ENCODE assay signal across 7 cellular contexts in genomic region chr9:70204743-70205142, GRCh38. TPM values are rescaled to one million over a fixed set of nuclear protein-coding genes. Genes with fewer than 3 reads are reported as not detected.
DNase-seq lines count a peak whose midpoint lies in the region; ATAC-seq, FAIRE-seq and TF ChIP-seq lines count a peak whose summit lies in the region.
"Not testable (repeated sequence)": the region's sequence is repeated elsewhere in the genome, so short reads cannot be mapped to it uniquely, and the experiment has no call there.

No MANE protein-coding gene starts in this region.

- not testable (repeated sequence) for TF ChIP-seq EP300 in K562 (IDR thresholded peaks at IDR 0.05; ENCODE audit: low read length)

- H3K9me3 ChIP-seq in HUES6 (ENCODE audit: control insufficient read depth, insufficient read depth, low read depth, low read length); K562 (replicated peaks; ENCODE audit: control insufficient read depth, insufficient read depth, low read depth, low read length); iPS-15b (ENCODE audit: control insufficient read depth, insufficient read depth, low read length): not testable (repeated sequence)

- H3K27ac Mint-ChIP-seq in osteocyte (ENCODE audit: unreplicated experiment) = peak overlapping the region; percentile 10

- H3K27me3 Mint-ChIP-seq in osteocyte (ENCODE audit: unreplicated experiment) = not testable (repeated sequence)

- intact Hi-C loops in K562 (cut with micrococcal nuclease) = not testable (repeated sequence)

- H3K27me3 ChIP-seq in HUES6 (ENCODE audit: control insufficient read depth, insufficient read depth, low read length); K562 (ENCODE audit: control insufficient read depth in 2 of 2, insufficient read depth in 2 of 2, low read length in 2 of 2); iPS-15b (ENCODE audit: control insufficient read depth, insufficient read depth, low read length): not testable (repeated sequence)

- H3K9me1 ChIP-seq in K562 (ENCODE audit: control insufficient read depth, insufficient read depth, low read length) = not testable (repeated sequence)

- not testable (repeated sequence) for BruUV-seq in K562 (replicated peaks; lab: Mats Ljungman, UMichigan)

- POLR2A ChIA-PET in K562 (lab: Yijun Ruan, JAX) = not testable (repeated sequence)

- FAIRE-seq in K562 (lab: Jason Lieb, UNC) = not testable (repeated sequence)

- not testable (repeated sequence) for H3K27ac ChIP-seq in HUES6 (ENCODE audit: low read depth, low read length); K562 (ENCODE audit: extremely low read depth, low read depth, low read length)

- H3K4me1 Mint-ChIP-seq in osteocyte (ENCODE audit: unreplicated experiment) = not testable (repeated sequence)

- peak overlapping the region; percentile 45 for H3K4me3 Mint-ChIP-seq in osteocyte (ENCODE audit: unreplicated experiment)

- peak overlapping the region; percentile 37; the same call in 1 of the 2 replicates for H3K4me2 ChIP-seq in K562 (ENCODE audit: insufficient read depth, low read length)

- H3K9ac ChIP-seq in HUES6 (ENCODE audit: low read length) = peak overlapping the region; percentile 78
- H3K9ac ChIP-seq in K562 (ENCODE audit: insufficient read depth in 1 of 2, low read depth in 2 of 2, low read length in 2 of 2); iPS-15b (ENCODE audit: low read depth, low read length): not testable (repeated sequence)

- peaks cover 14% of the 10 kb centered on the region for H3K36me3 Mint-ChIP-seq in osteocyte (ENCODE audit: unreplicated experiment)

- not testable (repeated sequence) for H3K4me1 ChIP-seq in HUES6 (ENCODE audit: control insufficient read depth, insufficient read depth, low read length); K562 (replicated peaks in 1 of 2; ENCODE audit: control insufficient read depth in 2 of 2, insufficient read depth in 2 of 2, low read length in 2 of 2); iPS-15b (ENCODE audit: control insufficient read depth, insufficient read depth, low read length)

- not testable (repeated sequence) for TF ChIP-seq CTCF in K562 (IDR thresholded peaks at IDR 0.05 in 2 of 3, conservative IDR thresholded peaks at IDR 0.05 in 1 of 3; ENCODE audit: insufficient read depth in 2 of 3, low read depth in 1 of 3, low read length in 3 of 3); epithelial cell of esophagus (IDR thresholded peaks at IDR 0.05; ENCODE audit: insufficient read depth, low read depth, low read length, missing control alignments); osteocyte (IDR thresholded peaks at IDR 0.05)

- not testable (repeated sequence) for H3K36me3 ChIP-seq in HUES6 (ENCODE audit: control insufficient read depth, insufficient read depth, low read length); K562 (ENCODE audit: control insufficient read depth, insufficient read depth, low read length); iPS-15b (ENCODE audit: control insufficient read depth, insufficient read depth, low read length)

- H3K79me2 ChIP-seq in K562 (ENCODE audit: control insufficient read depth, insufficient read depth, low read length) = not testable (repeated sequence)

- not testable (repeated sequence) for H4K20me1 ChIP-seq in K562 (replicated peaks; ENCODE audit: control insufficient read depth, insufficient read depth, low read length)

- ATAC-seq in K562 = not testable (repeated sequence)

- CTCF ChIA-PET in K562 (lab: Yijun Ruan, JAX; ENCODE audit: low intra/inter-chr PET ratio) = not testable (repeated sequence)

- DNase-seq in ELF-1 (ENCODE audit: low read depth, low spot score) (peak; percentile 22), NCI-H526 (lab: John Stamatoyannopoulos, UW) (peak; percentile 16 to 55), epithelial cell of esophagus (ENCODE audit: low read depth) (peak; percentile 46)
- DNase-seq in K562 (ENCODE audit: extremely low read depth in 1 of 4, low spot score in 3 of 4); osteocyte (ENCODE audit: extremely low spot score, unreplicated experiment): not testable (repeated sequence)

- H3K4me3 ChIP-seq in HUES6 (ENCODE audit: low read depth, low read length) = peak overlapping the region; percentile 60
- H3K4me3 ChIP-seq in K562 = not testable (repeated sequence)
- peak overlapping the region; percentile 34 for H3K4me3 ChIP-seq in epithelial cell of esophagus (ENCODE audit: low read length)
- peak overlapping the region; percentile 26 for H3K4me3 ChIP-seq in iPS-15b (ENCODE audit: low read depth, low read length)

- peak overlapping the region; percentile 51; the same call in 1 of the 2 replicates for H2AFZ ChIP-seq in K562 (ENCODE audit: low read depth, low read length)

- not testable (repeated sequence) for TF ChIP-seq RAD21 in K562 (CRISPR knock-in tag; conservative IDR thresholded peaks at IDR 0.05 in 1 of 2, IDR thresholded peaks at IDR 0.05 in 1 of 2)

- TF ChIP-seq POLR2A in K562 (conservative IDR thresholded peaks at IDR 0.05) = not testable (repeated sequence)

- H3K9me3 Mint-ChIP-seq in osteocyte (ENCODE audit: unreplicated experiment) = peaks cover 15% of the 10 kb centered on the region

- in situ Hi-C loops in K562 (cut with MboI) = not testable (repeated sequence)

- WGBS in K562 (ENCODE audit: insufficient coverage, low coverage, missing lambda C conversion rate) = 11% methylated on average over 10 of the region's 16 CpGs

TF ChIP-seq in K562, 482 proteins besides CTCF, POLR2A, EP300 and RAD21:
- TF ChIP-seq NRF1 (conservative IDR thresholded peaks at IDR 0.05 in 1 of 2, IDR thresholded peaks at IDR 0.05 in 1 of 2) = peak in 1 of 2 experiments; percentile 10; a peak in 1 of 4 replicates

RNA-seq across cellular contexts. Expression of gene SMC5, which starts 54.0 kb away (rescaled TPM):
- 14.5 and 72.1 TPM in 2 replicates for total RNA-seq in K562 (2011; cell fraction: chromatin; rRNA removed; ENCODE audit: low replicate concordance)
- total RNA-seq in K562 (2011; cell fraction: nucleolus; rRNA removed) = 6.3 and 7.6 TPM in 2 replicates
- 16.2 and 17.9 TPM in 2 replicates for total RNA-seq in K562 (2011; cell fraction: nucleoplasm; rRNA removed)
- 14.2 and 21.4 TPM in 2 replicates for total RNA-seq in K562 (2014; rRNA removed)
- 28.8 and 36.7 TPM in 2 replicates for total RNA-seq in K562 (2014; rRNA removed; fragmentation: Illumina TruSeq; extraction: Trizol)
- total RNA-seq in K562 (2015; rRNA removed; fragmentation: Illumina TruSeq; extraction: Trizol) = 33.8 and 43.2 TPM in 2 replicates
- 16.2 and 16.5 TPM in 2 replicates for total RNA-seq in K562 (2021)
- 18.6 and 24.2 TPM in 2 replicates for polyA plus RNA-seq in K562 (2011; rRNA removed)
- 2.3 and 3.8 TPM in 2 replicates for polyA plus RNA-seq in K562 (2011; cell fraction: cytosol; rRNA removed)
- 18.5 and 19.0 TPM in 2 replicates for polyA plus RNA-seq in K562 (2011; cell fraction: nucleus; rRNA removed)
- polyA plus RNA-seq in K562 (2012) = 9.8 and 12.7 TPM in 2 replicates
- polyA plus RNA-seq in K562 (2014; fragmentation: Illumina TruSeq; extraction: Trizol) = 20.8 and 24.9 TPM in 2 replicates
- polyA plus RNA-seq in K562 (2014; fragmentation: Nextera tagmentation; extraction: Ambion mirVana) = 1 to 10 TPM; 3.5 to 5.1 TPM
- polyA plus RNA-seq in K562 (2014; rRNA removed) = 16.0 and 17.5 TPM in 2 replicates
- 22.6 and 23.5 TPM in 2 replicates for polyA minus RNA-seq in K562 (2011; rRNA and poly(A)+ RNA removed)
- polyA minus RNA-seq in K562 (2011; cell fraction: cytosol; rRNA and poly(A)+ RNA removed) = 6.3 and 11.3 TPM in 2 replicates
- polyA minus RNA-seq in K562 (2011; cell fraction: nucleus; rRNA and poly(A)+ RNA removed) = 37.1 and 37.3 TPM in 2 replicates
- total RNA-seq in osteocyte = 30.4 and 30.6 TPM in 2 replicates
